In the genomic region with DNA sequence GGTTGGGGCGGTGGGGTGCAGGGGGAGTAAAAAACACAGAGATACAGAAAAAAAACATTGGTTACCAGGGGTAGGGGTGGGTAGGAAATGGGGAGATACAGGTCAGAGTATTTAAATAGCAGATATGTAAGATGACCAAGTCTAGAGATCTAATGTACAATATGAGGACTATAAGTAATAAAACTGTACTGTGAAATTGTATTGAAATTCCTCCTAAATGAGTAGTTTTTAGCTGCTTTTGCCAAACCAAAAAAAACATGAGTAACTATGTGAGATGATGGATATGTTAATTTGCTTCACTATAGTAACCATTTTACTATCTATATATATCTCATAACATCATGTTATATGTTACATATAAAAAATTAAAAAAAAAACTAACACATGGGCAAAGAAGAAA, we compare ENCODE assay signal across 25 cellular contexts. TPM values are rescaled to one million over a fixed set of nuclear protein-coding genes. Genes with fewer than 3 reads are reported as not detected.
DNase-seq lines count a peak whose midpoint lies in the region; ATAC-seq, FAIRE-seq and TF ChIP-seq lines count a peak whose summit lies in the region.
"Had no signal": no experiment of that assay in that cellular context is flagged by ENCODE, and none has a peak within 500 bp of the region (broad histone marks: within the 10 kb centered on the region; RNA-seq: fewer than 3 reads in every experiment).

No MANE protein-coding gene starts in this region.

- no peaks in the 10 kb centered on the region for H3K27me3 Mint-ChIP-seq in activated CD8-positive, alpha-beta T cell treated with anti-CD3 and anti-CD28 coated beads for 36 hours
- H3K27me3 Mint-ChIP-seq in activated CD8-positive, alpha-beta T cell treated with anti-CD3 and anti-CD28 coated beads, Interleukin-2, amount 10 ng/mL, durations not matched to agents 7 days and 5 days (ENCODE audit: low read depth), result no peaks in the 10 kb centered on the region
- no peaks in the 10 kb centered on the region for H3K27me3 Mint-ChIP-seq in HFFc6 (ENCODE audit: insufficient read depth)
- no peaks in the 10 kb centered on the region for H3K27me3 Mint-ChIP-seq in astrocyte (ENCODE audit: low read depth, unreplicated experiment)
- H3K27me3 Mint-ChIP-seq: brain had no signal

- H3K9ac ChIP-seq in astrocyte (ENCODE audit: low read length), result no peak overlapping the region
- peak overlapping the region; percentile 76 for H3K9ac ChIP-seq in mesenchymal stem cell (ENCODE audit: low read length)

- no peak overlapping the region for H2BK5ac ChIP-seq in mesenchymal stem cell (ENCODE audit: low read depth, low read length, poor library complexity, severe bottlenecking)

- H3K36me3 Mint-ChIP-seq in activated CD8-positive, alpha-beta T cell treated with anti-CD3 and anti-CD28 coated beads for 36 hours (ENCODE audit: low read depth), result peaks cover 58% of the 10 kb centered on the region
- H3K36me3 Mint-ChIP-seq in activated CD8-positive, alpha-beta T cell treated with anti-CD3 and anti-CD28 coated beads, Interleukin-2, amount 10 ng/mL, durations not matched to agents 7 days and 5 days (ENCODE audit: low read depth), result peaks cover 37% of the 10 kb centered on the region
- H3K36me3 Mint-ChIP-seq in HFFc6 (ENCODE audit: low read depth) (peaks cover 14% of the 10 kb centered on the region), astrocyte (ENCODE audit: low read depth, unreplicated experiment) (peaks cover 7% of the 10 kb centered on the region)

- CTCF ChIA-PET in activated CD8-positive, alpha-beta T cell treated with anti-CD3 and anti-CD28 coated beads for 36 hours (lab: Charles Lee), result interaction anchor here (1.3 kb wide), 1 partner anchor 15 kb away, joined by 6 read pairs; no protein-coding TSS in a partner anchor
- CTCF ChIA-PET in activated CD8-positive, alpha-beta T cell treated with anti-CD3 and anti-CD28 coated beads, Interleukin-2, amount 10 ng/mL, durations not matched to agents 7 days and 5 days (lab: Charles Lee), result no interaction called here

- peak overlapping the region; percentile 54 for H3K4me2 ChIP-seq in astrocyte (ENCODE audit: low read length)
- H3K4me2 ChIP-seq in mesenchymal stem cell (ENCODE audit: low read length, poor library complexity, severe bottlenecking), result no peak overlapping the region

- H3K4ac ChIP-seq in mesenchymal stem cell (ENCODE audit: low read depth in 1 of 2, low read length in 2 of 2), result no peak overlapping the region

- H2BK120ac ChIP-seq in mesenchymal stem cell (ENCODE audit: low read depth, low read length), result no peak overlapping the region

- 95% methylated on average over 1 of the region's 1 CpG for WGBS in mesenchymal stem cell
- 90 to 100% methylated on average over 1 of the region's 1 CpG for WGBS in tibial nerve, 2 donors

- H3K4me3 Mint-ChIP-seq in activated CD8-positive, alpha-beta T cell treated with anti-CD3 and anti-CD28 coated beads for 36 hours, result no peak overlapping the region
- no peak overlapping the region for H3K4me3 Mint-ChIP-seq in activated CD8-positive, alpha-beta T cell treated with anti-CD3 and anti-CD28 coated beads, Interleukin-2, amount 10 ng/mL, durations not matched to agents 7 days and 5 days
- H3K4me3 Mint-ChIP-seq in HFFc6, result peak overlapping the region; percentile 58; the same call in 1 of the 2 replicates
- H3K4me3 Mint-ChIP-seq in astrocyte (ENCODE audit: unreplicated experiment), result no peak overlapping the region
- H3K4me3 Mint-ChIP-seq: brain, CD14-positive monocyte, nephron had no signal

- H2BK15ac ChIP-seq in mesenchymal stem cell (ENCODE audit: low read depth, poor library complexity, severe bottlenecking), result no peak overlapping the region

- peak; percentile 48 for ATAC-seq in activated CD8-positive, alpha-beta T cell treated with anti-CD3 and anti-CD28 coated beads for 36 hours
- no peak for ATAC-seq in activated CD8-positive, alpha-beta T cell treated with anti-CD3 and anti-CD28 coated beads, Interleukin-2, amount 10 ng/mL, durations not matched to agents 7 days and 5 days
- no peak for ATAC-seq in Right ventricle myocardium inferior
- ATAC-seq: gastrocnemius medialis, left colon had no signal

- intact Hi-C loops in activated CD8-positive, alpha-beta T cell treated with anti-CD3 and anti-CD28 coated beads for 36 hours (cut with micrococcal nuclease), result no loop called here
- intact Hi-C loops in Right ventricle myocardium inferior (cut with DNase I), result no loop called here

- no peaks in the 10 kb centered on the region for H3K27me3 ChIP-seq in astrocyte (ENCODE audit: insufficient read depth, low read length)
- no peaks in the 10 kb centered on the region for H3K27me3 ChIP-seq in mesenchymal stem cell (ENCODE audit: control insufficient read depth in 1 of 2, insufficient read depth in 1 of 2, low read length in 2 of 2)
- no peaks in the 10 kb centered on the region for H3K27me3 ChIP-seq in tibial nerve
- H3K27me3 ChIP-seq: gastrocnemius medialis, uterus had no signal

- TF ChIP-seq EP300 in tibial nerve (IDR thresholded peaks at IDR 0.05), result no peak

- H4K8ac ChIP-seq in mesenchymal stem cell (ENCODE audit: low read length), result no peak overlapping the region

- H3K27ac Mint-ChIP-seq in activated CD8-positive, alpha-beta T cell treated with anti-CD3 and anti-CD28 coated beads for 36 hours, result peak overlapping the region; percentile 80
- H3K27ac Mint-ChIP-seq in activated CD8-positive, alpha-beta T cell treated with anti-CD3 and anti-CD28 coated beads, Interleukin-2, amount 10 ng/mL, durations not matched to agents 7 days and 5 days, result no peak overlapping the region
- peak overlapping the region; percentile 88 for H3K27ac Mint-ChIP-seq in HFFc6
- no peak overlapping the region for H3K27ac Mint-ChIP-seq in astrocyte (ENCODE audit: unreplicated experiment)
- H3K27ac Mint-ChIP-seq: nephron had no signal

- H3K4me1 Mint-ChIP-seq in activated CD8-positive, alpha-beta T cell treated with anti-CD3 and anti-CD28 coated beads for 36 hours (ENCODE audit: low read depth), result peaks cover 68% of the 10 kb centered on the region
- H3K4me1 Mint-ChIP-seq in activated CD8-positive, alpha-beta T cell treated with anti-CD3 and anti-CD28 coated beads, Interleukin-2, amount 10 ng/mL, durations not matched to agents 7 days and 5 days (ENCODE audit: low read depth), result peaks cover 28% of the 10 kb centered on the region
- peaks cover 29% of the 10 kb centered on the region for H3K4me1 Mint-ChIP-seq in HFFc6 (ENCODE audit: low read depth)
- no peaks in the 10 kb centered on the region for H3K4me1 Mint-ChIP-seq in astrocyte (ENCODE audit: low read depth, unreplicated experiment)
- H3K4me1 Mint-ChIP-seq: brain, nephron had no signal

- H3K4me1 ChIP-seq in astrocyte (ENCODE audit: insufficient read depth, low read length) (no peaks in the 10 kb centered on the region), mesenchymal stem cell (ENCODE audit: control insufficient read depth, insufficient read depth, low read depth, low read length) (no peaks in the 10 kb centered on the region), tibial nerve (peaks cover 0 to 12% (median 0%) of the 10 kb centered on the region in 4 donors)
- H3K4me1 ChIP-seq: prostate gland, uterus had no signal

- H2BK12ac ChIP-seq in mesenchymal stem cell (ENCODE audit: low read length in 2 of 2), result no peak overlapping the region

- H2AFZ ChIP-seq in astrocyte (ENCODE audit: low read depth, low read length), result no peak overlapping the region
- H2AFZ ChIP-seq in mesenchymal stem cell (ENCODE audit: low read depth, low read length), result no peak overlapping the region

- H3K27ac ChIP-seq in astrocyte (ENCODE audit: low read depth, low read length) (no peak overlapping the region), mesenchymal stem cell (ENCODE audit: low read length, poor library complexity, severe bottlenecking) (no peak overlapping the region), tibial nerve (no peak overlapping the region)
- H3K27ac ChIP-seq: gastrocnemius medialis, prostate gland, uterus had no signal

- no peak for TF ChIP-seq CTCF in activated CD8-positive, alpha-beta T cell treated with anti-CD3 and anti-CD28 coated beads for 36 hours (IDR thresholded peaks at IDR 0.05)
- TF ChIP-seq CTCF in HFFc6 (IDR thresholded peaks at IDR 0.05) (no peak), astrocyte (IDR thresholded peaks at IDR 0.05; ENCODE audit: insufficient read depth, low read depth, low read length) (no peak), tibial nerve (IDR thresholded peaks at IDR 0.05) (no peak)

- H3K36me3 ChIP-seq in astrocyte (ENCODE audit: insufficient read depth, low read length) (no peaks in the 10 kb centered on the region), mesenchymal stem cell (ENCODE audit: control insufficient read depth in 1 of 2, insufficient read depth in 2 of 2, low read depth in 1 of 2, low read length in 2 of 2) (no peaks in the 10 kb centered on the region), tibial nerve (peaks cover 0 to 7% (median 0%) of the 10 kb centered on the region in 3 donors)
- H3K36me3 ChIP-seq: gastrocnemius medialis, prostate gland, uterus had no signal

- no peak overlapping the region for H3K14ac ChIP-seq in mesenchymal stem cell (ENCODE audit: low read length in 2 of 2)

- H3K9me3 Mint-ChIP-seq in activated CD8-positive, alpha-beta T cell treated with anti-CD3 and anti-CD28 coated beads for 36 hours, result peaks cover 9% of the 10 kb centered on the region
- H3K9me3 Mint-ChIP-seq in activated CD8-positive, alpha-beta T cell treated with anti-CD3 and anti-CD28 coated beads, Interleukin-2, amount 10 ng/mL, durations not matched to agents 7 days and 5 days (ENCODE audit: insufficient read depth), result peaks cover 13% of the 10 kb centered on the region
- no peaks in the 10 kb centered on the region for H3K9me3 Mint-ChIP-seq in HFFc6
- peaks cover 7% of the 10 kb centered on the region for H3K9me3 Mint-ChIP-seq in astrocyte (ENCODE audit: unreplicated experiment)

- TF ChIP-seq POLR2A in tibial nerve (IDR thresholded peaks at IDR 0.05), result no peak

- H3K4me3 ChIP-seq in astrocyte (ENCODE audit: insufficient read depth, low read depth, low read length) (no peak overlapping the region), mesenchymal stem cell (ENCODE audit: insufficient read depth in 1 of 2, low read depth in 1 of 2, low read length in 2 of 2) (no peak overlapping the region), tibial nerve (no peak overlapping the region)
- H3K4me3 ChIP-seq: gastrocnemius medialis, prostate gland, uterus had no signal

- no peak overlapping the region for H3K23ac ChIP-seq in mesenchymal stem cell (ENCODE audit: low read length in 2 of 2)

- no peak for FAIRE-seq in astrocyte (lab: Jason Lieb, UNC)
- FAIRE-seq: A204.1, small intestine had no signal

- DNase-seq in activated CD8-positive, alpha-beta T cell treated with anti-CD3 and anti-CD28 coated beads for 36 hours, result no peak
- no peak for DNase-seq in activated CD8-positive, alpha-beta T cell treated with anti-CD3 and anti-CD28 coated beads, Interleukin-2, amount 10 ng/mL, durations not matched to agents 7 days and 5 days
- peak; percentile 63 for DNase-seq in HFFc6
- peak; percentile 39 for DNase-seq in astrocyte (ENCODE audit: low read depth)
- DNase-seq in mesenchymal stem cell, result no peak
- no peak for DNase-seq in NOMO-1 (lab: John Stamatoyannopoulos, UW; ENCODE audit: unreplicated experiment in 2 of 2)
- DNase-seq in Right ventricle myocardium inferior (ENCODE audit: missing footprints), result no peak
- no peak for DNase-seq in tibial nerve (ENCODE audit: low spot score in 2 of 2)
- DNase-seq: activated CD4-positive, CD25-positive, alpha-beta regulatory T cell; activated effector memory CD4-positive, alpha-beta T cell treated with anti-CD3 and anti-CD28 coated beads, Interleukin-2, amount 50 U/mL, for 16 hours; cortex of kidney; DMS153; gastrocnemius medialis; left colon; NCI-H187 treated with DMSO at 0.1 percent for 48 hours; NCI-H226; small intestine; stimulated activated CD4-positive, alpha-beta T cell treated with anti-CD3 and anti-CD28 coated beads, Interleukin-4, amount 100 ng/mL, for 1 hour; T-helper 9 cell; uterus had no signal

- H4K20me1 ChIP-seq in astrocyte (ENCODE audit: insufficient read depth, low read length), result no peaks in the 10 kb centered on the region

- H4K91ac ChIP-seq in mesenchymal stem cell (ENCODE audit: low read length), result no peak overlapping the region

- H2AK5ac ChIP-seq in mesenchymal stem cell (ENCODE audit: low read length, severe bottlenecking), result no peak overlapping the region

- POLR2A ChIA-PET in activated CD8-positive, alpha-beta T cell treated with anti-CD3 and anti-CD28 coated beads for 36 hours (lab: Charles Lee), result interaction anchor here (0.6 to 2.4 kb wide), 6 partner anchors 12 to 185 kb away, joined by 3 to 6 read pairs (median 3); a partner anchor contains a TSS
- POLR2A ChIA-PET in activated CD8-positive, alpha-beta T cell treated with anti-CD3 and anti-CD28 coated beads, Interleukin-2, amount 10 ng/mL, durations not matched to agents 7 days and 5 days (lab: Charles Lee), result interaction anchor here (0.6 to 1.2 kb wide), 3 partner anchors 29 to 116 kb away, joined by 3 to 6 read pairs (median 3); a partner anchor contains a TSS

- H3K79me1 ChIP-seq in mesenchymal stem cell (replicated peaks; ENCODE audit: low read length, poor library complexity, severe bottlenecking), result peaks cover 8% of the 10 kb centered on the region

- H3K9me3 ChIP-seq in astrocyte (ENCODE audit: insufficient read depth, low read depth, low read length) (no peaks in the 10 kb centered on the region), mesenchymal stem cell (ENCODE audit: control insufficient read depth, low read length) (no peaks in the 10 kb centered on the region), tibial nerve (peaks cover 0 to 14% (median 0%) of the 10 kb centered on the region in 4 donors)
- H3K9me3 ChIP-seq: gastrocnemius medialis, prostate gland, uterus had no signal

- H3K79me2 ChIP-seq in astrocyte (ENCODE audit: insufficient read depth, low read length), result peaks cover 2% of the 10 kb centered on the region

- no peak overlapping the region for H3K18ac ChIP-seq in mesenchymal stem cell (ENCODE audit: low read depth in 1 of 2, low read length in 2 of 2)

RNA-seq across cellular contexts. Expression of a gene that starts 29.6 kb away (rescaled TPM):
- total RNA-seq in activated CD8-positive, alpha-beta T cell treated with anti-CD3 and anti-CD28 coated beads for 36 hours, result 10 to 100 TPM; 26.3 to 27.5 TPM
- 10 to 100 TPM; 15.7 to 16.9 TPM for total RNA-seq in activated CD8-positive, alpha-beta T cell treated with anti-CD3 and anti-CD28 coated beads, Interleukin-2, amount 10 ng/mL, durations not matched to agents 7 days and 5 days
- 10 to 100 TPM; 11.3 to 14.7 (median 13.8) TPM for total RNA-seq in HFFc6 (2021; fragmentation: NEBNext Ultra II Directional; extraction: Animal tissue kit (Norgen Biotek cat#: 25700))
- 14.6 and 15.6 TPM in 2 replicates for total RNA-seq in astrocyte
- 5.5 TPM for polyA plus RNA-seq in mesenchymal stem cell (2013, experiment 1 of 2)
- polyA plus RNA-seq in mesenchymal stem cell (2013, experiment 2 of 2), result 6.1 TPM
- 40.1 TPM for total RNA-seq in Right ventricle myocardium inferior
- 10 to 100 TPM; 20.8 to 36.9 (median 22.4) TPM for total RNA-seq in tibial nerve

Comparison
In these comparisons a context has a peak if more than half of its experiments do, and no peak if none do; other contexts are left out.
1. H3K27ac Mint-ChIP-seq: peak in activated CD8-positive, alpha-beta T cell treated with anti-CD3 and anti-CD28 coated beads for 36 hours (single experiment) and HFFc6 (single experiment); none in activated CD8-positive, alpha-beta T cell treated with anti-CD3 and anti-CD28 coated beads, Interleukin-2, amount 10 ng/mL, durations not matched to agents 7 days and 5 days (single experiment) and astrocyte (single experiment).
2. DNase-seq: peak in HFFc6 (single experiment) and astrocyte (single experiment); none in activated CD8-positive, alpha-beta T cell treated with anti-CD3 and anti-CD28 coated beads for 36 hours (single experiment), activated CD8-positive, alpha-beta T cell treated with anti-CD3 and anti-CD28 coated beads, Interleukin-2, amount 10 ng/mL, durations not matched to agents 7 days and 5 days (single experiment), mesenchymal stem cell (single experiment), NOMO-1 (0 of 2), Right ventricle myocardium inferior (single experiment) and tibial nerve (0 of 2).